In genomic region chr5:1324301-1324700, GRCh38 we compare ENCODE assay signal across 17 cellular contexts. TPM values are rescaled to one million over a fixed set of nuclear protein-coding genes. Genes with fewer than 3 reads are reported as not detected.
"Had no signal": no experiment of that assay in that cellular context is flagged by ENCODE, and none has a peak within 500 bp of the region (broad histone marks: within the 10 kb centered on the region; RNA-seq: fewer than 3 reads in every experiment).

No MANE protein-coding gene starts in this region.

- H3K9me3 ChIP-seq: adrenal gland, colonic mucosa, pancreas, stomach, vagina had no signal

- DNase-seq: activated CD8-positive, alpha-beta memory T cell treated with anti-CD3 and anti-CD28 coated beads, Interleukin-2, amount 10 ng/mL, durations not matched to agents 7 days and 5 days; activated naive CD4-positive, alpha-beta T cell; colonic mucosa; effector CD4-positive, alpha-beta T cell; left cardiac atrium; mammary epithelial cell; retina; stomach; T-helper 17 cell had no signal

- H3K27me3 ChIP-seq: adrenal gland, colonic mucosa, pancreas, stomach, vagina had no signal

- H3K27ac ChIP-seq: adrenal gland, colonic mucosa, pancreas, skin epidermis, stomach, vagina had no signal

- H3K4me1 ChIP-seq: adrenal gland, colonic mucosa, pancreas had no signal

- ATAC-seq: activated CD4-positive, CD25-positive, alpha-beta regulatory T cell treated with anti-CD3 and anti-CD28 coated beads, Interleukin-2, amount 50 U/mL, for 24 hours; activated CD8-positive, alpha-beta memory T cell treated with anti-CD3 and anti-CD28 coated beads, Interleukin-2, amount 10 ng/mL, durations not matched to agents 7 days and 5 days; T-helper 17 cell had no signal

- H3K27ac Mint-ChIP-seq: activated CD8-positive, alpha-beta memory T cell treated with anti-CD3 and anti-CD28 coated beads, Interleukin-2, amount 10 ng/mL, durations not matched to agents 7 days and 5 days; activated T-helper 1 cell treated with anti-CD3 and anti-CD28 coated beads, Interleukin-12 subunit alpha, Interleukin-12 subunit beta, Interleukin-2, Interleukin-4 antibody, amounts not matched to agents 30 ng/mL and 10 ng/mL and 1 ng/mL, durations not matched to agents 14 hours and 24 hours and 36 hours; T-helper 17 cell had no signal

- H3K9me3 Mint-ChIP-seq: activated T-helper 1 cell treated with anti-CD3 and anti-CD28 coated beads, Interleukin-12 subunit alpha, Interleukin-12 subunit beta, Interleukin-2, Interleukin-4 antibody, amounts not matched to agents 30 ng/mL and 10 ng/mL and 1 ng/mL, durations not matched to agents 14 hours and 24 hours and 36 hours had no signal

- H3K4me3 Mint-ChIP-seq: activated CD8-positive, alpha-beta memory T cell treated with anti-CD3 and anti-CD28 coated beads, Interleukin-2, amount 10 ng/mL, durations not matched to agents 7 days and 5 days; activated T-helper 1 cell treated with anti-CD3 and anti-CD28 coated beads, Interleukin-12 subunit alpha, Interleukin-12 subunit beta, Interleukin-2, Interleukin-4 antibody, amounts not matched to agents 30 ng/mL and 10 ng/mL and 1 ng/mL, durations not matched to agents 14 hours and 24 hours and 36 hours; neural crest cell; T-helper 17 cell had no signal

- H3K27me3 Mint-ChIP-seq: activated CD8-positive, alpha-beta memory T cell treated with anti-CD3 and anti-CD28 coated beads, Interleukin-2, amount 10 ng/mL, durations not matched to agents 7 days and 5 days; T-helper 17 cell had no signal

- H3K36me3 ChIP-seq: colonic mucosa had no signal

- H3K4me3 ChIP-seq: adrenal gland, colonic mucosa, pancreas, skin epidermis, stomach, vagina had no signal

- H3K4me1 Mint-ChIP-seq: activated CD8-positive, alpha-beta memory T cell treated with anti-CD3 and anti-CD28 coated beads, Interleukin-2, amount 10 ng/mL, durations not matched to agents 7 days and 5 days; neural crest cell had no signal

RNA-seq across cellular contexts. Expression of gene TERT, which starts 29.4 kb away (rescaled TPM):
- total RNA-seq: frontal cortex, left cardiac atrium, mammary epithelial cell, vagina had no signal
